Comparison of ENCODE assay signal across 1 cellular context in the genomic region with DNA sequence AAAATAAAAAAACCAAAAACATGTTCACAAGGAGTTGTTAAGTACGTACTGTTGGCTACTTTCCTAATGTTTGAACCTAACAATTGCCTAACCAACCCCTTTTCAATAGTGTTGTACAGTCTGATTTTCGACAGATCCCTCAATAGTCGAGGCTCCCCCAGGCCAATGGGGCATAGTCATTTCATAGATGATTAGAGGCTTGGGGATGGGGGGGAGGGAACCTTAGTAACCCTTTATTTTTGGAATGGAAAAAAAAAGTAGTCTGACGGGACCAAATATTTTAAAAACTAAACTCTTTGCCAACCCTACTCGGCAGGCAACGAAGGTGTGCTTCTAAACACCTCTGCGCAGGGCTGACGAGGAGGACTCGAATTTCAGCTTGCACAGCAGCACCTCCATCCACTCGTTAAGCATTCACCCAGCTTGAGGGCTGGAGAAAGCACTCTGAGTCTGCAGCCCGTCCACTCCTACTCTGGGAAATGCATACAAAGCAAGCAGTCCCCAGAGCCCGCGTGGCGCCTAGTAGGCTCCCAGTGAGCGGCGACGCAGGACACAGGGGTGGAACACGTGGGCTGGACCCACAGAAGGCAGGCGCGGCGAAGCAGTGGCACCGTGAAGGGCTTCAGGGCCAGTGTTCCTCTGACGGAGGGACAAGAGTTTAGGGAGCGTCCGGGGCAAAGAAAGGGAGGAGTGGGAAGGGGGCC.
TF ChIP-seq lines count a peak whose summit lies in the region.

No MANE protein-coding gene starts in this region.

TF ChIP-seq in WTC11, 78 proteins besides CTCF, POLR2A, EP300 and RAD21 (continued from another document):
- TF ChIP-seq ATF2 (CRISPR knock-in tag; IDR thresholded peaks at IDR 0.05; ENCODE audit: borderline replicate concordance, low read depth) (no peak), JAZF1 (CRISPR knock-in tag; IDR thresholded peaks at IDR 0.05) (no peak)
TF ChIP-seq in WTC11: peak in this region for 6.
